8 cellular contexts compared by ENCODE assay signal in the genomic region with DNA sequence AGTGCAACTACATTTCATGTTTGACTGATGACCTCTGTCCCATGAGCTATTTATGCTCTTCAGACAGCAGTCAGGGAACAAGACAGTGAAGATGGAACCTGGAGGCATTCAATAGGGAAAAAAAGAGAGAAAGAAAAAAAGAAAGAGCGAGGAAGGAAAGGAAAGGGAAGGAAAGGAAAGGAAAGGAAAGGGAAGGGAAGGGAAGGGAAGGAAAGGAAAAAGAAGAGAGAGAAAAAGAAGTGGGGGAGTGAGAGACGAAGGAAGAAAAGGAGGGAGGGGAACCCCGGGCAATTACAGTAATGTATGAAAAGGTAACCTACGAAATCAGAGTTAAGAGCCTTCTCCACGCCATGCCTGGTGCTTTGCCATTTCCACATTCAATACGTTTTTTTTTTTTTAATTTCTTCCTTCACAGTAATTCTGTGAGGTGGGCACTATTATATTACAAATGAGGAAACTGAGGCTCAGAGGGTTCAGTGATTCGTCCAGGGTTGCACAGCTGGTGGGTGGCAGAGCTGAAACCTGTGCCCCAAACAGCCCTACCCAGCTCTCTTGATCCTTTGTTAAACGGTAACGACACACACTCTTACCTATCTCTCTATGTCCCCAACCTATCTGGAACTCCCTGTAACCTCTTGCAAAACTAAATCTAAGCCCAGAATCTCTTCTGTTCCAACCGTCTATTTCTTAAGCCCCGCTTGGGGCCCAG. TPM values are rescaled to one million over a fixed set of nuclear protein-coding genes. Genes with fewer than 3 reads are reported as not detected.
DNase-seq lines count a peak whose midpoint lies in the region; ATAC-seq and TF ChIP-seq lines count a peak whose summit lies in the region.

No MANE protein-coding gene starts in this region.

- H3K79me2 ChIP-seq in fibroblast of lung (ENCODE audit: control insufficient read depth, insufficient read depth, low read length) = no peaks in the 10 kb centered on the region

- POLR2A ChIA-PET in T-cell (lab: Charles Lee) = interaction anchor here in 1 of 2 donors (0.6 kb wide), 3 partner anchors 9 to 90 kb away, joined by 3 to 4 read pairs (median 4); no protein-coding TSS in a partner anchor

- no peak overlapping the region for H2AFZ ChIP-seq in fibroblast of lung (ENCODE audit: low read length)

- H3K27me3 ChIP-seq in fibroblast of lung (ENCODE audit: control insufficient read depth, insufficient read depth, low read length) (no peaks in the 10 kb centered on the region), psoas muscle (ENCODE audit: insufficient read depth in 3 of 3, low read length in 2 of 3) (no peaks in the 10 kb centered on the region)

- H3K27ac Mint-ChIP-seq in T-cell = peak overlapping the region; percentile 96 to 98

- H3K36me3 Mint-ChIP-seq in T-cell = no peaks in the 10 kb centered on the region

- ATAC-seq in T-cell (replicated peaks in 1 of 4) (peak; percentile 18 to 44 (median 22)), psoas muscle (no peak), GM18873 (IDR thresholded peaks at IDR 0.05; ENCODE audit: low FRiP score, unreplicated experiment) (no peak)

- TF ChIP-seq CTCF in GM12864 (IDR thresholded peaks at IDR 0.05; ENCODE audit: low read depth, low read length, missing control alignments) = no peak
- TF ChIP-seq CTCF in fibroblast of lung (conservative IDR thresholded peaks at IDR 0.05 in 1 of 2, IDR thresholded peaks at IDR 0.05 in 1 of 2; ENCODE audit: low read depth in 1 of 2, low read length in 2 of 2) = no peak
- no peak for TF ChIP-seq CTCF in psoas muscle (IDR thresholded peaks at IDR 0.05)

- no peaks in the 10 kb centered on the region for H4K20me1 ChIP-seq in fibroblast of lung (ENCODE audit: control insufficient read depth, extremely low read depth, insufficient read depth, low read length)

- H3K4me3 Mint-ChIP-seq in T-cell = peak overlapping the region; percentile 78 to 89 (median 82)

- intact Hi-C loops in psoas muscle (cut with DNase I) = loop anchor here in 1 of 2 donors (2.0 kb wide), 1 partner anchor 257 kb away; no protein-coding TSS in a partner anchor

- no peaks in the 10 kb centered on the region for H3K27me3 Mint-ChIP-seq in T-cell

- H3K9ac ChIP-seq in fibroblast of lung (ENCODE audit: insufficient read depth, low read length) = peak overlapping the region; percentile 56

- H3K4me1 Mint-ChIP-seq in T-cell = peaks cover 91 to 96% (median 93%) of the 10 kb centered on the region in 3 donors

- H3K36me3 ChIP-seq in fibroblast of lung (ENCODE audit: control insufficient read depth, insufficient read depth, low read length) = no peaks in the 10 kb centered on the region
- H3K36me3 ChIP-seq in psoas muscle (ENCODE audit: insufficient read depth in 1 of 2, low read depth in 1 of 2) = no peaks in the 10 kb centered on the region

- H3K9me3 Mint-ChIP-seq in T-cell = no peaks in the 10 kb centered on the region

- H3K4me1 ChIP-seq in fibroblast of lung (ENCODE audit: control insufficient read depth, extremely low read depth, insufficient read depth, low read length) = peaks cover 2% of the 10 kb centered on the region
- H3K4me1 ChIP-seq in psoas muscle = peaks cover 18% of the 10 kb centered on the region

- H3K9me3 ChIP-seq in fibroblast of lung (ENCODE audit: control insufficient read depth, insufficient read depth, low read depth, low read length) = no peaks in the 10 kb centered on the region
- H3K9me3 ChIP-seq in psoas muscle = no peaks in the 10 kb centered on the region

- H3K4me3 ChIP-seq in GM12864 (ENCODE audit: low read depth, low read length) = peak overlapping the region; percentile 43
- peak overlapping the region in 2 of 4 experiments; percentile 1 to 54 for H3K4me3 ChIP-seq in fibroblast of lung (replicated peaks in 1 of 4; ENCODE audit: control extremely low read depth in 1 of 4, insufficient read depth in 1 of 4, low read depth in 3 of 4, low read length in 4 of 4)
- H3K4me3 ChIP-seq in psoas muscle = peak overlapping the region; percentile 69

- H3K27ac ChIP-seq in fibroblast of lung (ENCODE audit: insufficient read depth, low read length) (peak overlapping the region; percentile 2), psoas muscle (peak overlapping the region; percentile 63)

- peak overlapping the region; percentile 76 for H3K4me2 ChIP-seq in fibroblast of lung (ENCODE audit: extremely low read depth, insufficient read depth, low read length)

- DNase-seq in GM12864 (ENCODE audit: low read depth) = no peak
- no peak for DNase-seq in T-cell
- no peak for DNase-seq in fibroblast of lung (ENCODE audit: low read depth in 2 of 2)
- DNase-seq in psoas muscle = no peak
- no peak for DNase-seq in Ammon's horn (ENCODE audit: low spot score)
- no peak for DNase-seq in SW 1271 (lab: John Stamatoyannopoulos, UW)
- DNase-seq in SW480 (ENCODE audit: low spot score) = no peak

- WGBS in psoas muscle, 3 donors = 50 to 54% (median 51%) methylated on average over 11 of the region's 11 CpGs

- CTCF ChIA-PET in T-cell (lab: Charles Lee) = interaction anchor here (0.7 to 1.7 kb wide), 5 partner anchors 16 to 83 kb away, joined by 3 to 9 read pairs (median 7); no protein-coding TSS in a partner anchor

RNA-seq across cellular contexts. Expression of a gene that starts 39.3 kb away (rescaled TPM):
- total RNA-seq in T-cell (1,000 to 10,000 TPM in 1 of 5 donors, 100 to 1,000 TPM in 4; 773 to 1,065 (median 854) TPM), fibroblast of lung (48.8 and 51.7 TPM in 2 replicates), psoas muscle (10 to 100 TPM; 19.3 to 32.4 (median 27.1) TPM)
- polyA plus RNA-seq in fibroblast of lung (39.0 and 51.5 TPM in 2 replicates), psoas muscle (10 to 100 TPM in 2 of 3 donors, 1 to 10 TPM in 1; 8.5 to 13.9 (median 12.6) TPM)
- polyA plus RNA-seq in fibroblast of lung (2012) = 42.7 and 59.4 TPM in 2 replicates
- 64.9 and 66.9 TPM in 2 replicates for polyA minus RNA-seq in fibroblast of lung (ENCODE audit: low replicate concordance)

Comparison
In these comparisons a context has a peak if more than half of its experiments do, and no peak if none do; other contexts are left out.
1. ATAC-seq: peak in T-cell (4 of 4); none in psoas muscle (0 of 4) and GM18873 (single experiment).
2. RNA of a gene that starts 39.3 kb away (total RNA-seq): 773 to 1,065 TPM in T-cell; 48.8 to 51.7 TPM in fibroblast of lung and 19.3 to 32.4 TPM in psoas muscle; every median in the first group is over 10 times any median in the second.